Comparison of ENCODE assay signal across 22 cellular contexts in the genomic region with DNA sequence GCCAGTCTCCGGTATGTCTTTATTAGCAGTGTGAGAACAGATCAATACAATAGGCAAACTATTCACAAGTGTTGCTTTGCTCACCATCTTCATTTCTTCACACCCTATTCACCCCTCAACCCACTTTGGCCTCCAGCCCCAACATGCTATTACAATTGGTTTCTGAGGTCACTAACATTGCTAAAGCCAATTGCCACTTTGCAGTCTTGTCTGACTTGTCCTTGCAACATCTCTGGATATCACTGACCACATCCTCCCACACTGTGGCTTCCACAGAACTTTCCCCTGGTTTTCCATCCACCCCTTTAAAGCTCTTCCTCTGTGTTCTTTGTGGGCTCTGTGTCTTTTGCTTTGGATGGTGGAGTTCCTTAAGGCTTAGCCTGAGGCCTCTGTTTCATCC. TPM values are rescaled to one million over a fixed set of nuclear protein-coding genes. Genes with fewer than 3 reads are reported as not detected.
DNase-seq lines count a peak whose midpoint lies in the region; ATAC-seq and TF ChIP-seq lines count a peak whose summit lies in the region.
"Had no signal": no experiment of that assay in that cellular context is flagged by ENCODE, and none has a peak within 500 bp of the region (broad histone marks: within the 10 kb centered on the region; RNA-seq: fewer than 3 reads in every experiment).

No MANE protein-coding gene starts in this region.

- CTCF ChIA-PET in HEK293T (lab: Yijun Ruan, JAX) = no interaction called here

- no peak overlapping the region for H3K4me3 ChIP-seq in NB4 (ENCODE audit: low read depth, low read length)
- H3K4me3 ChIP-seq: gastrocnemius medialis, K562, right atrium auricular region had no signal

- no peak for ATAC-seq in HG03442 (IDR thresholded peaks at IDR 0.05; ENCODE audit: unreplicated experiment)
- ATAC-seq: gastrocnemius medialis, K562, left colon had no signal

- DNase-seq in ELR (ENCODE audit: low read depth) = peak; percentile 16
- peak; percentile 71 for DNase-seq in NB4 (ENCODE audit: low read depth)
- DNase-seq in fibroblast of peridontal ligament (ENCODE audit: extremely low read depth) = peak; percentile 7
- peak; percentile 86 for DNase-seq in renal cortical epithelial cell (ENCODE audit: low read depth)
- no peak for DNase-seq in NCI-H526 (lab: John Stamatoyannopoulos, UW)
- no peak for DNase-seq in HEK293T (ENCODE audit: extremely low spot score)
- DNase-seq: activated CD4-positive, alpha-beta T cell treated with anti-CD3 and anti-CD28 coated beads, Interleukin-2, amount 50 U/mL, for 4 hours; activated gamma-delta T cell treated with Interleukin-2 at 50 U/mL for 16 hours; activated T-cell treated with anti-CD3 and anti-CD28 coated beads for 4 hours; BE2C; dermis blood vessel endothelial cell; gastrocnemius medialis; HFFc6; left colon; NCI-H1048; NCI-H2029; NCI-H345; T-helper 1 cell had no signal

- POLR2A ChIA-PET in HEK293T (lab: Yijun Ruan, JAX) = no interaction called here

- no peak for TF ChIP-seq POLR2A in NB4 (IDR thresholded peaks at IDR 0.05; ENCODE audit: extremely low read depth, insufficient read length)

- no peak for TF ChIP-seq CTCF in NB4 (IDR thresholded peaks at IDR 0.05; ENCODE audit: low read depth, low read length)

TF ChIP-seq in HEK293T, 16 proteins besides CTCF, POLR2A, EP300 and RAD21:
- TF ChIP-seq SUZ12 (IDR thresholded peaks at IDR 0.05) (no peak), SP1 (IDR thresholded peaks at IDR 0.05) (no peak), L3MBTL2 (conservative IDR thresholded peaks at IDR 0.05) (no peak), LEF1 (IDR thresholded peaks at IDR 0.05; ENCODE audit: borderline replicate concordance) (no peak), ELF4 (IDR thresholded peaks at IDR 0.05) (no peak)
- TF ChIP-seq, protein P1, sequence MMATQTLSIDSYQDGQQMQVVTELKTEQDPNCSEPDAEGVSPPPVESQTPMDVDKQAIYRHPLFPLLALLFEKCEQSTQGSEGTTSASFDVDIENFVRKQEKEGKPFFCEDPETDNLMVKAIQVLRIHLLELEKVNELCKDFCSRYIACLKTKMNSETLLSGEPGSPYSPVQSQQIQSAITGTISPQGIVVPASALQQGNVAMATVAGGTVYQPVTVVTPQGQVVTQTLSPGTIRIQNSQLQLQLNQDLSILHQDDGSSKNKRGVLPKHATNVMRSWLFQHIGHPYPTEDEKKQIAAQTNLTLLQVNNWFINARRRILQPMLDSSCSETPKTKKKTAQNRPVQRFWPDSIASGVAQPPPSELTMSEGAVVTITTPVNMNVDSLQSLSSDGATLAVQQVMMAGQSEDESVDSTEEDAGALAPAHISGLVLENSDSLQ (IDR thresholded peaks at IDR 0.05) = no peak

RNA-seq across cellular contexts. Expression of a gene that starts 5.2 kb away (rescaled TPM):
- 4.2 and 23.8 TPM in 2 replicates for total RNA-seq in renal cortical epithelial cell
- total RNA-seq: G401 had no signal

Comparison
In these comparisons a context has a peak if more than half of its experiments do, and no peak if none do; other contexts are left out.
1. DNase-seq: peak in ELR (single experiment), NB4 (single experiment), fibroblast of peridontal ligament (single experiment) and renal cortical epithelial cell (single experiment); none in NCI-H526 (0 of 2) and HEK293T (single experiment).